Comparison of ENCODE assay signal across 2 cellular contexts in the genomic region with DNA sequence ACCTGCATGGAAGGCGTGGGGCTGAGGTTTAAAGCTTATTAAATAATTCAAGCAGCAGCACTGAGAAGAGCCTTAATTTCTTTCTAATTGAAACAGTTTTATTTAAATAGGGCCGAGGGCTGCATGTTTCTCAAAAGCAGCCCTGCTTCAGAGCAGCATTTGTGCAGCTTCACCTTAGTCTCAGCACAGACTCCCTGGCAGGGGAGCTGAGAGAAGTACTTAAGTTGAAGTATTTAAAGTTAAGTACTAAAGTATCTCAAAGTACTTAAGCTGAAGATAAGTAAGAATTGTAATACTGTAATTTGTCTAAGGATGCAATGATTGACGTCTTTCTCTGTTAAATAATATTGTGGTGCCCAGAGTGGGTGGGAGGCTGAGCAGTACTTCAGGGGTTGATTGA.
TF ChIP-seq lines count a peak whose summit lies in the region.

No MANE protein-coding gene starts in this region.

TF ChIP-seq in GM23338, 12 proteins besides CTCF, POLR2A, EP300 and RAD21 (continues in another document):
- TF ChIP-seq ZNF331 (CRISPR knock-in tag; IDR thresholded peaks at IDR 0.05; ENCODE audit: low read depth) (no peak), STAT1 (IDR thresholded peaks at IDR 0.05; ENCODE audit: unreplicated experiment) (no peak), CREB1 (CRISPR knock-in tag; IDR thresholded peaks at IDR 0.05; ENCODE audit: low read depth) (no peak), REST (IDR thresholded peaks at IDR 0.05; ENCODE audit: unreplicated experiment) (no peak), EZH2 (IDR thresholded peaks at IDR 0.05; ENCODE audit: low read depth, unreplicated experiment) (no peak), POLR2AphosphoS5 (IDR thresholded peaks at IDR 0.05; ENCODE audit: low read depth) (no peak), NANOG (IDR thresholded peaks at IDR 0.05; ENCODE audit: borderline replicate concordance) (no peak), ZNF114 (CRISPR knock-in tag; IDR thresholded peaks at IDR 0.05) (no peak), EZH2phosphoT487 (IDR thresholded peaks at IDR 0.05; ENCODE audit: unreplicated experiment) (no peak), JUNB (IDR thresholded peaks at IDR 0.05; ENCODE audit: unreplicated experiment) (no peak)
- TF ChIP-seq, protein P1, sequence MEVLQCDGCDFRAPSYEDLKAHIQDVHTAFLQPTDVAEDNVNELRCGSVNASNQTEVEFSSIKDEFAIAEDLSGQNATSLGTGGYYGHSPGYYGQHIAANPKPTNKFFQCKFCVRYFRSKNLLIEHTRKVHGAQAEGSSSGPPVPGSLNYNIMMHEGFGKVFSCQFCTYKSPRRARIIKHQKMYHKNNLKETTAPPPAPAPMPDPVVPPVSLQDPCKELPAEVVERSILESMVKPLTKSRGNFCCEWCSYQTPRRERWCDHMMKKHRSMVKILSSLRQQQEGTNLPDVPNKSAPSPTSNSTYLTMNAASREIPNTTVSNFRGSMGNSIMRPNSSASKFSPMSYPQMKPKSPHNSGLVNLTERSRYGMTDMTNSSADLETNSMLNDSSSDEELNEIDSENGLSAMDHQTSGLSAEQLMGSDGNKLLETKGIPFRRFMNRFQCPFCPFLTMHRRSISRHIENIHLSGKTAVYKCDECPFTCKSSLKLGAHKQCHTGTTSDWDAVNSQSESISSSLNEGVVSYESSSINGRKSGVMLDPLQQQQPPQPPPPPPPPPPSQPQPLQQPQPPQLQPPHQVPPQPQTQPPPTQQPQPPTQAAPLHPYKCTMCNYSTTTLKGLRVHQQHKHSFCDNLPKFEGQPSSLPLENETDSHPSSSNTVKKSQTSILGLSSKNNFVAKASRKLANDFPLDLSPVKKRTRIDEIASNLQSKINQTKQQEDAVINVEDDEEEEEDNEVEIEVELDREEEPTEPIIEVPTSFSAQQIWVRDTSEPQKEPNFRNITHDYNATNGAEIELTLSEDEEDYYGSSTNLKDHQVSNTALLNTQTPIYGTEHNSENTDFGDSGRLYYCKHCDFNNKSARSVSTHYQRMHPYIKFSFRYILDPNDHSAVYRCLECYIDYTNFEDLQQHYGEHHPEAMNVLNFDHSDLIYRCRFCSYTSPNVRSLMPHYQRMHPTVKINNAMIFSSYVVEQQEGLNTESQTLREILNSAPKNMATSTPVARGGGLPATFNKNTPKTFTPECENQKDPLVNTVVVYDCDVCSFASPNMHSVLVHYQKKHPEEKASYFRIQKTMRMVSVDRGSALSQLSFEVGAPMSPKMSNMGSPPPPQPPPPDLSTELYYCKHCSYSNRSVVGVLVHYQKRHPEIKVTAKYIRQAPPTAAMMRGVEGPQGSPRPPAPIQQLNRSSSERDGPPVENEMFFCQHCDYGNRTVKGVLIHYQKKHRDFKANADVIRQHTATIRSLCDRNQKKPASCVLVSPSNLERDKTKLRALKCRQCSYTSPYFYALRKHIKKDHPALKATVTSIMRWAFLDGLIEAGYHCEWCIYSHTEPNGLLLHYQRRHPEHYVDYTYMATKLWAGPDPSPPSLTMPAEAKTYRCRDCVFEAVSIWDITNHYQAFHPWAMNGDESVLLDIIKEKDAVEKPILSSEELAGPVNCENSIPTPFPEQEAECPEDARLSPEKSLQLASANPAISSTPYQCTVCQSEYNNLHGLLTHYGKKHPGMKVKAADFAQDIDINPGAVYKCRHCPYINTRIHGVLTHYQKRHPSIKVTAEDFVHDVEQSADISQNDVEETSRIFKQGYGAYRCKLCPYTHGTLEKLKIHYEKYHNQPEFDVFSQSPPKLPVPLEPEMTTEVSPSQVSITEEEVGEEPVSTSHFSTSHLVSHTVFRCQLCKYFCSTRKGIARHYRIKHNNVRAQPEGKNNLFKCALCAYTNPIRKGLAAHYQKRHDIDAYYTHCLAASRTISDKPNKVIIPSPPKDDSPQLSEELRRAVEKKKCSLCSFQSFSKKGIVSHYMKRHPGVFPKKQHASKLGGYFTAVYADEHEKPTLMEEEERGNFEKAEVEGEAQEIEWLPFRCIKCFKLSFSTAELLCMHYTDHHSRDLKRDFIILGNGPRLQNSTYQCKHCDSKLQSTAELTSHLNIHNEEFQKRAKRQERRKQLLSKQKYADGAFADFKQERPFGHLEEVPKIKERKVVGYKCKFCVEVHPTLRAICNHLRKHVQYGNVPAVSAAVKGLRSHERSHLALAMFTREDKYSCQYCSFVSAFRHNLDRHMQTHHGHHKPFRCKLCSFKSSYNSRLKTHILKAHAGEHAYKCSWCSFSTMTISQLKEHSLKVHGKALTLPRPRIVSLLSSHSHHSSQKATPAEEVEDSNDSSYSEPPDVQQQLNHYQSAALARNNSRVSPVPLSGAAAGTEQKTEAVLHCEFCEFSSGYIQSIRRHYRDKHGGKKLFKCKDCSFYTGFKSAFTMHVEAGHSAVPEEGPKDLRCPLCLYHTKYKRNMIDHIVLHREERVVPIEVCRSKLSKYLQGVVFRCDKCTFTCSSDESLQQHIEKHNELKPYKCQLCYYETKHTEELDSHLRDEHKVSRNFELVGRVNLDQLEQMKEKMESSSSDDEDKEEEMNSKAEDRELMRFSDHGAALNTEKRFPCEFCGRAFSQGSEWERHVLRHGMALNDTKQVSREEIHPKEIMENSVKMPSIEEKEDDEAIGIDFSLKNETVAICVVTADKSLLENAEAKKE (CRISPR knock-in tag; IDR thresholded peaks at IDR 0.05) = no peak

TF ChIP-seq in WTC11, 78 proteins besides CTCF, POLR2A, EP300 and RAD21:
- TF ChIP-seq CREB1 (CRISPR knock-in tag; IDR thresholded peaks at IDR 0.05) (no peak), FOXK1 (CRISPR knock-in tag; IDR thresholded peaks at IDR 0.05) (no peak), KAT7 (CRISPR knock-in tag; IDR thresholded peaks at IDR 0.05; ENCODE audit: borderline replicate concordance) (no peak), ATF2 (CRISPR knock-in tag; IDR thresholded peaks at IDR 0.05; ENCODE audit: borderline replicate concordance, low read depth) (no peak)
